8 cellular contexts compared by ENCODE assay signal in the genomic region with DNA sequence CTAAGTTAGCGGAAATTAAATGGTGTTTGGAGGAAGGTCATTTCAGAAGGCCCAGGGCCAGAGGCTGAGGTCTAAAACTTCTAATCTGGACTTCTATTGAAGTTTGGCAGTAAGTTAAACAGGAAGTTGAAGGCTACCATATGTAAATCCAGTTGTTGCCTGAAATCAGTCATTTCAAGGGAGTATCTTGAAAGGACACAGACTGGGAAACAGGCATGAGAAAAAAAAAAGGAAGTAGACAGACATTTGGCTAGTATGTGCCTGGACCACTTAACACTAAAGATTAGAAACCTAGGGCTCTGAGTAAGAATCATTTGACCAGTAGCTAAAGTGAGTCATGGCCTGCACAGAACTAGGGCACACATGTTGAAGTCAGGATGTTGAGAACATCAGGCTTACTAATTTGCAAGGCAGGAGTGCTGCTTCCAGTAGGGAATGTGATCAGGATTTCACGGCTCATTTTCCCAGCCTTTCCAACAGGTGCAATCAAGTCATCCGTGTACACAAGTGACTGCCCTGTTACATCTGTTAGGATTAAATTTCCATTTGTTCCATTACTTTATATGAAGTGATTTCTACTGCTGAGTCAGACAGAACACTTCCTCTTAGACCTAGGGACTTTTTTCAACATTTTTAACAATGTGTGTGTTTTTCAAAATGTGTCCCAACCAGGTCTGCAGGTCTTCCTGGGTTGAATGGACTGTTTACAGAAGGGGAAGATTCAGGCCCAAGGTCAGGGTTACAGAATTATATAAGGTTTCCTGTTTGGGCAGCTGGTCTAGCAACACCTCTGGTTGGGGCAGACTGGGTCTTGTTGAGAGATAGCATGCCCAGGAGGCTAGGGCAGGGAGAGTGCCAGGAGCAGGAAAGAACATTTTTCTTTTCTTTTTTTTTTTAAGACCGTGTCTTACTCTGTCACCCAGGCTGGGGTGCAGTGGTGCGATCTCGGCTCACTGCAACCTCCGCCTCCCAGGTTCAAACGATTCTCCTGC.
DNase-seq lines count a peak whose midpoint lies in the region; ATAC-seq, FAIRE-seq and TF ChIP-seq lines count a peak whose summit lies in the region.

No MANE protein-coding gene starts in this region.

- H4K20me1 ChIP-seq in mammary epithelial cell (ENCODE audit: insufficient read depth, low read length) (no peaks in the 10 kb centered on the region), keratinocyte (ENCODE audit: control insufficient read depth, extremely low read depth, insufficient read depth, low read length) (no peaks in the 10 kb centered on the region)

- peak overlapping the region; percentile 100 for H3K27ac ChIP-seq in SJCRH30
- peak overlapping the region; percentile 99 for H3K27ac ChIP-seq in mammary epithelial cell (ENCODE audit: insufficient read depth, low read depth, low read length)
- peak overlapping the region; percentile 97 for H3K27ac ChIP-seq in keratinocyte (ENCODE audit: control insufficient read depth, insufficient read depth, low read length)

- H3K36me3 ChIP-seq in SJCRH30: no peaks in the 10 kb centered on the region
- H3K36me3 ChIP-seq in mammary epithelial cell (ENCODE audit: insufficient read depth, low read length): no peaks in the 10 kb centered on the region
- H3K36me3 ChIP-seq in keratinocyte (ENCODE audit: control insufficient read depth in 2 of 2, extremely low read depth in 1 of 2, insufficient read depth in 2 of 2, low read length in 2 of 2): peaks cover 3 to 4% of the 10 kb centered on the region in 2 experiments

- H3K79me2 ChIP-seq in mammary epithelial cell (ENCODE audit: insufficient read depth, low read length) (peaks cover 17% of the 10 kb centered on the region), keratinocyte (ENCODE audit: control insufficient read depth, insufficient read depth, low read length) (peaks cover 5% of the 10 kb centered on the region)

- no peaks in the 10 kb centered on the region for H3K9me3 ChIP-seq in SJCRH30 (replicated peaks)
- H3K9me3 ChIP-seq in mammary epithelial cell (replicated peaks; ENCODE audit: insufficient read depth, low read length): no peaks in the 10 kb centered on the region
- H3K9me3 ChIP-seq in keratinocyte (ENCODE audit: control insufficient read depth, low read depth, low read length): no peaks in the 10 kb centered on the region

- H3K27me3 Mint-ChIP-seq in stimulated activated memory B cell treated with anti-CD40 and anti-IgM and Interleukin-4, amounts not matched to agents 10 μg/mL and 1 μg/mL and 100 μg/mL, for 72 hours: no peaks in the 10 kb centered on the region

- BruUV-seq in mammary epithelial cell (replicated peaks; lab: Mats Ljungman, UMichigan): TSS peak; percentile 71

- CTCF ChIA-PET in mammary epithelial cell (lab: Charles Lee; ENCODE audit: low non-redundant PET): interaction anchor here (0.6 kb wide), 3 partner anchors 67 to 273 kb away, joined by 3 to 4 read pairs (median 3); no protein-coding TSS in a partner anchor

- in situ Hi-C loops in mammary epithelial cell (cut with MboI; ENCODE audit: low sequenced_read_pairs in 2 of 2): loop anchor here in 1 of 2 donors (5.0 kb wide), 2 partner anchors 72 to 328 kb away; no protein-coding TSS in a partner anchor

- H2AFZ ChIP-seq in mammary epithelial cell (ENCODE audit: low read depth, low read length) (no peak overlapping the region), keratinocyte (ENCODE audit: control insufficient read depth, low read length) (no peak overlapping the region)

- H3K27me3 ChIP-seq in SJCRH30 (no peaks in the 10 kb centered on the region), mammary epithelial cell (ENCODE audit: insufficient read depth, low read length) (no peaks in the 10 kb centered on the region), keratinocyte (ENCODE audit: control insufficient read depth, extremely low read depth, insufficient read depth, low read length) (no peaks in the 10 kb centered on the region)

- H3K4me1 ChIP-seq in SJCRH30 (peaks cover 18% of the 10 kb centered on the region), mammary epithelial cell (ENCODE audit: insufficient read depth, low read length) (peaks cover 49% of the 10 kb centered on the region), keratinocyte (ENCODE audit: control insufficient read depth, extremely low read depth, insufficient read depth, low read length) (peaks cover 36% of the 10 kb centered on the region)

- no peaks in the 10 kb centered on the region for H3K36me3 Mint-ChIP-seq in stimulated activated memory B cell treated with anti-CD40 and anti-IgM and Interleukin-4, amounts not matched to agents 10 μg/mL and 1 μg/mL and 100 μg/mL, for 72 hours

- 40% methylated on average over 8 of the region's 8 CpGs for WGBS in mammary epithelial cell (ENCODE audit: low coverage, missing lambda C conversion rate)

- dilution Hi-C loops in mammary epithelial cell (cut with HindIII; ENCODE audit: low sequenced_read_pairs) (no loop called here), keratinocyte (cut with MboI; ENCODE audit: extremely low pct_ligation_motif_present, low sequenced_read_pairs) (no loop called here)

- FAIRE-seq in keratinocyte (lab: Jason Lieb, UNC): peak; percentile 78

- H3K9ac ChIP-seq in mammary epithelial cell (ENCODE audit: insufficient read depth, low read length): peak overlapping the region; percentile 98
- H3K9ac ChIP-seq in keratinocyte (ENCODE audit: control insufficient read depth, extremely low read depth, insufficient read depth, low read length): peak overlapping the region; percentile 94

- DNase-seq in GF-D8 (lab: John Stamatoyannopoulos, UW): peak; percentile 88
- DNase-seq in Jurkat, Clone E6-1 (ENCODE audit: low read depth, low spot score): no peak
- DNase-seq in SJCRH30: peak; percentile 89 to 96
- peak; percentile 95 for DNase-seq in mammary epithelial cell
- peak; percentile 80 for DNase-seq in keratinocyte (ENCODE audit: low read depth, low spot score)
- DNase-seq in GM19238 (ENCODE audit: insufficient read length, low spot score): no peak

- H3K4me3 ChIP-seq in Jurkat, Clone E6-1 (ENCODE audit: low read length): peak overlapping the region; percentile 66
- H3K4me3 ChIP-seq in SJCRH30 (peak overlapping the region; percentile 90), mammary epithelial cell (replicated peaks in 1 of 3; ENCODE audit: insufficient read depth in 1 of 3, low read depth in 2 of 3, low read length in 3 of 3) (peak overlapping the region; percentile 45 to 56 (median 53)), keratinocyte (ENCODE audit: control insufficient read depth in 2 of 3, extremely low read depth in 1 of 3, insufficient read depth in 2 of 3, low read depth in 1 of 3, low read length in 3 of 3) (peak overlapping the region; percentile 42 to 69 (median 67))

- H3K9me1 ChIP-seq in keratinocyte (ENCODE audit: control insufficient read depth, extremely low read depth, insufficient read depth, low read length): no peaks in the 10 kb centered on the region

- intact Hi-C loops in mammary epithelial cell (cut with micrococcal nuclease): loop anchor here (1.0 to 10.0 kb wide), 4 partner anchors 8 to 389 kb away; no protein-coding TSS in a partner anchor

- no peak for TF ChIP-seq CTCF in mammary epithelial cell (conservative IDR thresholded peaks at IDR 0.05 in 1 of 2, IDR thresholded peaks at IDR 0.05 in 1 of 2; ENCODE audit: extremely low read depth in 1 of 2, insufficient read depth in 1 of 2, low read depth in 1 of 2, low read length in 2 of 2)
- TF ChIP-seq CTCF in keratinocyte (optimal IDR thresholded peaks at IDR 0.05 in 1 of 3, IDR thresholded peaks at IDR 0.05 in 1 of 3, conservative IDR thresholded peaks at IDR 0.05 in 1 of 3; ENCODE audit: extremely low read depth in 1 of 3, insufficient read depth in 2 of 3, low read length in 3 of 3): no peak

- no peaks in the 10 kb centered on the region for H3K9me3 Mint-ChIP-seq in stimulated activated memory B cell treated with anti-CD40 and anti-IgM and Interleukin-4, amounts not matched to agents 10 μg/mL and 1 μg/mL and 100 μg/mL, for 72 hours

- peak overlapping the region; percentile 90 for H3K4me3 Mint-ChIP-seq in stimulated activated memory B cell treated with anti-CD40 and anti-IgM and Interleukin-4, amounts not matched to agents 10 μg/mL and 1 μg/mL and 100 μg/mL, for 72 hours

- H3K4me1 Mint-ChIP-seq in stimulated activated memory B cell treated with anti-CD40 and anti-IgM and Interleukin-4, amounts not matched to agents 10 μg/mL and 1 μg/mL and 100 μg/mL, for 72 hours: peaks cover 55% of the 10 kb centered on the region

- H3K4me2 ChIP-seq in mammary epithelial cell (ENCODE audit: insufficient read depth, low read depth, low read length) (peak overlapping the region; percentile 94), keratinocyte (ENCODE audit: control insufficient read depth, extremely low read depth, insufficient read depth, low read depth, low read length) (peak overlapping the region; percentile 91)

- peak; percentile 58 for ATAC-seq in GM21723 (IDR thresholded peaks at IDR 0.05; ENCODE audit: unreplicated experiment)
- peak; percentile 72 for ATAC-seq in stimulated activated memory B cell treated with anti-CD40 and anti-IgM and Interleukin-4, amounts not matched to agents 10 μg/mL and 1 μg/mL and 100 μg/mL, for 72 hours

- peak overlapping the region; percentile 92 for H3K27ac Mint-ChIP-seq in stimulated activated memory B cell treated with anti-CD40 and anti-IgM and Interleukin-4, amounts not matched to agents 10 μg/mL and 1 μg/mL and 100 μg/mL, for 72 hours

Comparison
In these comparisons a context has a peak if more than half of its experiments do, and no peak if none do; other contexts are left out.
1. DNase-seq: peak in GF-D8 (single experiment), SJCRH30 (2 of 2), mammary epithelial cell (single experiment) and keratinocyte (single experiment); none in Jurkat, Clone E6-1 (single experiment) and GM19238 (single experiment).
2. Peak in every context shown above with its lines, with median percentiles within 50 percentile points of each other: H3K4me3 ChIP-seq and H3K27ac ChIP-seq.